Comparison of ENCODE assay signal across 8 cellular contexts in the genomic region with DNA sequence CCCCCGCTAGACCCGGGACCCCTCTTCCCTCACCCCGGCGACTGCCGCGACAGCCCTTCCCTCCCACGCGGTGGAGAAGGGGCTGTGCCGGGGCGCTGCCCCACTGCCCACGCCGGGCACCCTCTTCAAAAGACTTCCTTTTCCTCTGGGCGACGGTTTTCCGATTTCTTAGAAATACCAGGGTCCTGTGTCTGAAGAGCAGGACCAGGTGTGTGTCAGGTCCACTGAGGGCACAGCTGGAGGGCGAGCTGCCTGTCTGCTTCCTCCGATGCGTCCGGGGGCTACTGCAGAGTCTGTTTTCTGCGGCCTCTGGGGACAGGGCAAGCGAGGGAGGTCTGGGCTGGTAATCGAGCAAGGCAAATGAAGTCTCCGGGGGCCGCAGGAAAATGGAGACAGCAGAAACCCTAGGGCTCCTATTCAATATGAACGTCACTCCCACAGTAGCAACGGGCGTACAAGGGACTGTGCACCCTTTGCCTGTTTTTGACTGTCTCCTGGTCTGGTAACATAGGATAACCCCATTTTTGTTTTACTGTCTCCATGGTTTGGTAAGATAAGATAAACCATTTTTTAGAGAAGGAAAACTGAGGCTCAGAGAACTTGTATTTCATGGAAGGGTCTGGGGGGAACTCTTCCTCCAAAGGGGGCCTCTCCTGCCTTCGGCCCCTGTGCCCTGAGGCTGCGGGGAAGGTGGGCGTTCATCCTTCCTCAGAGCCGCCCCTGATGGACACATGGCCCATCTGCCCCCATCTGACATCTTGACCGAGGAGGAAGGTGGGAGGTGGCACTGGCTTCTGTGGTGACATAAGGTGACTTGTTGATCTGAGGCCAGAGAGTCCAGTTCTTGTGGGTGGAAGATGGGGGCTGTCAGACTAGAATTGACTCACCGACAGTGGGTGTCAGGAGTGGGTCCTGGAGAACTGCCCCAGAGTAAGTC. TPM values are rescaled to one million over a fixed set of nuclear protein-coding genes. Genes with fewer than 3 reads are reported as not detected.
DNase-seq lines count a peak whose midpoint lies in the region; ATAC-seq and TF ChIP-seq lines count a peak whose summit lies in the region.

No MANE protein-coding gene starts in this region.

- H3K36me3 Mint-ChIP-seq in activated naive CD8-positive, alpha-beta T cell = peaks cover 12% of the 10 kb centered on the region
- H3K36me3 Mint-ChIP-seq in type B pancreatic cell = no peaks in the 10 kb centered on the region

- H3K27me3 ChIP-seq in DND-41 (ENCODE audit: insufficient read depth, low read length, poor library complexity) (peaks cover 62% of the 10 kb centered on the region), left lung (no peaks in the 10 kb centered on the region)

- TF ChIP-seq CTCF in DND-41 (IDR thresholded peaks at IDR 0.05; ENCODE audit: borderline replicate concordance, extremely low read depth, low read length, poor library complexity, severe bottlenecking) = no peak
- TF ChIP-seq CTCF in left lung (IDR thresholded peaks at IDR 0.05) = no peak
- no peak for TF ChIP-seq CTCF in type B pancreatic cell (conservative IDR thresholded peaks at IDR 0.05)

- no peak overlapping the region; the same call in 1 of the 2 replicates for H3K9ac ChIP-seq in DND-41 (ENCODE audit: low read depth, low read length)

- peaks cover 57% of the 10 kb centered on the region for H3K4me1 Mint-ChIP-seq in activated naive CD8-positive, alpha-beta T cell (ENCODE audit: low read depth)
- H3K4me1 Mint-ChIP-seq in type B pancreatic cell (ENCODE audit: unreplicated experiment) = peaks cover 14% of the 10 kb centered on the region

- H3K9me3 ChIP-seq in DND-41 (ENCODE audit: insufficient read depth, low read length, severe bottlenecking) (no peaks in the 10 kb centered on the region), left lung (no peaks in the 10 kb centered on the region)

- H3K4me1 ChIP-seq in DND-41 (ENCODE audit: insufficient read depth, low read length) = peaks cover 15% of the 10 kb centered on the region
- peaks cover 0 to 90% of the 10 kb centered on the region in 2 donors for H3K4me1 ChIP-seq in left lung

- H3K4me3 Mint-ChIP-seq in activated naive CD8-positive, alpha-beta T cell = peak overlapping the region; percentile 100
- peak overlapping the region; percentile 82 for H3K4me3 Mint-ChIP-seq in type B pancreatic cell

- H3K27ac ChIP-seq in DND-41 (ENCODE audit: low read length) = no peak overlapping the region
- H3K27ac ChIP-seq in left lung = peak overlapping the region; percentile 90 to 94

- intact Hi-C loops in left lung (cut with DNase I) = no loop called here

- no peaks in the 10 kb centered on the region for H3K27me3 Mint-ChIP-seq in activated naive CD8-positive, alpha-beta T cell
- peaks cover 48% of the 10 kb centered on the region for H3K27me3 Mint-ChIP-seq in type B pancreatic cell

- H3K4me2 ChIP-seq in DND-41 (ENCODE audit: insufficient read depth, low read length) = peak overlapping the region; percentile 64

- no peak overlapping the region; a peak in 1 of 4 replicates for H3K4me3 ChIP-seq in DND-41 (ENCODE audit: low read depth in 1 of 2, low read length in 2 of 2)
- peak overlapping the region; percentile 81 to 95 for H3K4me3 ChIP-seq in left lung

- ATAC-seq in DND-41 (ENCODE audit: insufficient read depth, low read depth) (peak; percentile 50), HG02798 (IDR thresholded peaks at IDR 0.05; ENCODE audit: poor library complexity, unreplicated experiment) (peak; percentile 2), left lung (peak; percentile 4), GM18520 (IDR thresholded peaks at IDR 0.05; ENCODE audit: unreplicated experiment) (no peak), GM21825 (IDR thresholded peaks at IDR 0.05; ENCODE audit: unreplicated experiment) (no peak)

- H3K9me3 Mint-ChIP-seq in activated naive CD8-positive, alpha-beta T cell (ENCODE audit: low read depth) = peaks cover 4% of the 10 kb centered on the region
- H3K9me3 Mint-ChIP-seq in type B pancreatic cell = no peaks in the 10 kb centered on the region

- H3K36me3 ChIP-seq in DND-41 (ENCODE audit: insufficient read depth, low read length) (no peaks in the 10 kb centered on the region), left lung (peaks cover 0 to 11% of the 10 kb centered on the region in 2 donors)

- H3K27ac Mint-ChIP-seq in activated naive CD8-positive, alpha-beta T cell = peak overlapping the region; percentile 100
- H3K27ac Mint-ChIP-seq in type B pancreatic cell = no peak overlapping the region

- no peak overlapping the region for H2AFZ ChIP-seq in DND-41 (ENCODE audit: low read depth, low read length)

- DNase-seq in DND-41 = no peak
- DNase-seq in left lung = peak in 1 of 2 donors; percentile 81
- no peak for DNase-seq in type B pancreatic cell (ENCODE audit: extremely low spot score, unreplicated experiment)
- no peak for DNase-seq in midbrain (lab: John Stamatoyannopoulos, UW)

- H3K79me2 ChIP-seq in DND-41 (ENCODE audit: insufficient read depth, low read length) = no peaks in the 10 kb centered on the region

- peaks cover 21% of the 10 kb centered on the region for H4K20me1 ChIP-seq in DND-41 (ENCODE audit: insufficient read depth, low read length)

RNA-seq across cellular contexts. Expression of gene TNFRSF1B, which starts 1.0 kb away (rescaled TPM):
- total RNA-seq in left lung (100 to 1,000 TPM in 1 of 2 donors, 10 to 100 TPM in 1; 33.0 to 109 TPM), type B pancreatic cell (ENCODE audit: low replicate concordance) (2.4 and 3.3 TPM in 2 replicates)

Comparison
In these comparisons a context has a peak if more than half of its experiments do, and no peak if none do; other contexts are left out.
1. ATAC-seq: peak in DND-41 (single experiment), HG02798 (single experiment) and left lung (single experiment); none in GM18520 (single experiment) and GM21825 (single experiment).
2. H3K4me3 ChIP-seq: peak in left lung (2 of 2); none in DND-41 (0 of 2).